Comparison of ENCODE assay signal across 4 cellular contexts in genomic region chr6:36949076-36949475, GRCh38. TPM values are rescaled to one million over a fixed set of nuclear protein-coding genes. Genes with fewer than 3 reads are reported as not detected.
"Had no signal": no experiment of that assay in that cellular context is flagged by ENCODE, and none has a peak within 500 bp of the region (broad histone marks: within the 10 kb centered on the region; RNA-seq: fewer than 3 reads in every experiment).

No MANE protein-coding gene starts in this region.

RNA-seq across cellular contexts. Expression of gene PI16, which starts 5.5 kb away (rescaled TPM):
- total RNA-seq: activated T-helper 2 cell treated with anti-CD3 and anti-CD28 coated beads, Interferon-gamma antibody, Interleukin-2, Interleukin-4, amounts not matched to agents 10 μg/mL and 5 μg/mL and 100 μg/mL, durations not matched to agents 14 hours and 24 hours and 36 hours; hepatocyte; natural killer cell treated with Interleukin-12 subunit alpha and Interleukin-12 subunit beta and Interleukin-15 and Interleukin-18, amount 100 ng/mL, for 72 hours; renal cortical epithelial cell had no signal
- polyA plus RNA-seq: hepatocyte had no signal
